ENCODE assay signal across 16 cellular contexts in the genomic region with DNA sequence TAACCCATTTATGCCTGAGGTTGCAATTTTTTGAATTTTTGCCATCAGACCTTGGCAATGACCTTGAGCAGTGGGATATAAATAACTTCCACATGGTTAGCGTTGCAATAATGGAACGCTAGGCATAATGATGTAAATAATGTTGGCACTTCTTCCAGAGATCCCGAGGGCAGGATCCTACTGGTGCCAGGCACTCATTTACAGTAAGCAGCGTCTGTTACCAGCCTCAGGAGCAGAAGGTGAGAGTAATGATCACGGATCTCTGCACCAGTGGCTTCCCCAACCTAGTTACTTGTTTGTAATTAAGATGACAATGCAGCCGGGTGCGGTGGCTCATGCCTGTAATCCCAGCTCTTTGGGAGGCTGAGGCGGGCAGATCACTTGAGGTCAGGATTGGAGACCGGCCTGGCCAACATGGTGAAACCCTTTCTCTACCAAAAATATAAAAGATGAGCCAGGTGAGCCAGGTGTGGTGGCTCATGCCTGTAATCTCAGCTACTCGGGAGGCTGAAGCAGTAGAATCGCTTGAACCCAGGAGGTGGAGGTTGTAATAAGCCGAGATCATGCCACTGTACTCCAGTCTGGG. TPM values are rescaled to one million over a fixed set of nuclear protein-coding genes. Genes with fewer than 3 reads are reported as not detected.
DNase-seq lines count a peak whose midpoint lies in the region; ATAC-seq and TF ChIP-seq lines count a peak whose summit lies in the region.
"Had no signal": no experiment of that assay in that cellular context is flagged by ENCODE, and none has a peak within 500 bp of the region (broad histone marks: within the 10 kb centered on the region; RNA-seq: fewer than 3 reads in every experiment).

No MANE protein-coding gene starts in this region.

- H3K9me3 ChIP-seq in BE2C: no peaks in the 10 kb centered on the region
- H3K9me3 ChIP-seq: Caco-2, MG63 had no signal

- DNase-seq in NCI-H1694 (lab: John Stamatoyannopoulos, UW) (peak; percentile 99), left ventricle myocardium superior (no peak), coronary artery (ENCODE audit: low spot score) (no peak), BE2C (no peak)
- DNase-seq in stimulated activated CD4-positive, alpha-beta T cell treated with anti-CD3 and anti-CD28 coated beads, Interleukin-15, amount 100 ng/mL, for 24 hours: no peak

- no peak overlapping the region for H3K4me3 ChIP-seq in coronary artery
- no peak overlapping the region for H3K4me3 ChIP-seq in BE2C (ENCODE audit: low read depth, low read length)
- H3K4me3 ChIP-seq: MG63 had no signal

- H3K27ac Mint-ChIP-seq in brain: peak overlapping the region in 3 of 5 experiments; percentile 59 to 84 (median 78)
- H3K27ac Mint-ChIP-seq: CD4-positive, CD25-positive, alpha-beta regulatory T cell; HFFc6 had no signal

- peaks cover 22% of the 10 kb centered on the region for H3K4me1 ChIP-seq in BE2C
- H3K4me1 ChIP-seq: Caco-2 had no signal

- peaks cover 36% of the 10 kb centered on the region for H3K4me1 Mint-ChIP-seq in brain
- H3K4me1 Mint-ChIP-seq: CD4-positive, CD25-positive, alpha-beta regulatory T cell had no signal

- ATAC-seq in left ventricle myocardium superior (peak; percentile 69), GM21528 (IDR thresholded peaks at IDR 0.05; ENCODE audit: low FRiP score, unreplicated experiment) (no peak)

- TF ChIP-seq CTCF in C4-2B (conservative IDR thresholded peaks at IDR 0.05) (no peak), brain (conservative IDR thresholded peaks at IDR 0.05) (no peak), coronary artery (IDR thresholded peaks at IDR 0.05) (no peak), BE2C (IDR thresholded peaks at IDR 0.05; ENCODE audit: low read depth, low read length) (no peak)

- no peak overlapping the region for H3K4me3 Mint-ChIP-seq in brain
- H3K4me3 Mint-ChIP-seq: CD4-positive, CD25-positive, alpha-beta regulatory T cell; HFFc6 had no signal

- H3K27ac ChIP-seq in C4-2B (peak overlapping the region; percentile 49), coronary artery (no peak overlapping the region)

- intact Hi-C loops in left ventricle myocardium superior (cut with micrococcal nuclease): loop anchor here (5.0 to 10.0 kb wide), 2 partner anchors 194 to 496 kb away; no protein-coding TSS in a partner anchor

- H3K36me3 ChIP-seq in BE2C: no peaks in the 10 kb centered on the region
- H3K36me3 ChIP-seq: MG63 had no signal

- no peaks in the 10 kb centered on the region for H3K9me3 Mint-ChIP-seq in brain
- H3K9me3 Mint-ChIP-seq: CD4-positive, CD25-positive, alpha-beta regulatory T cell; HFFc6 had no signal

- no peaks in the 10 kb centered on the region for H3K36me3 Mint-ChIP-seq in brain
- H3K36me3 Mint-ChIP-seq: CD4-positive, CD25-positive, alpha-beta regulatory T cell had no signal

- no peaks in the 10 kb centered on the region for H3K27me3 ChIP-seq in BE2C
- H3K27me3 ChIP-seq: MG63 had no signal

- H3K27me3 Mint-ChIP-seq in brain: peaks cover 5% of the 10 kb centered on the region
- H3K27me3 Mint-ChIP-seq: CD4-positive, CD25-positive, alpha-beta regulatory T cell had no signal

RNA-seq across cellular contexts. Expression of gene CPO, which starts 41.9 kb away (rescaled TPM):
- not detected for polyA plus RNA-seq in brain (ENCODE audit: insufficient read depth, low read depth, low replicate concordance)
- 0.27 TPM for total RNA-seq in left ventricle myocardium superior
- polyA plus RNA-seq in BE2C (2012; ENCODE audit: insufficient read depth, insufficient read length, low read depth): 0.97 TPM
- total RNA-seq: Caco-2; CD4-positive, CD25-positive, alpha-beta regulatory T cell; H4; HFFc6; HT-29; IMR-90; NCI-H460 had no signal
- polyA plus RNA-seq: CD4-positive, CD25-positive, alpha-beta regulatory T cell; IMR-90 had no signal
